21 cellular contexts compared by ENCODE assay signal in the genomic region with DNA sequence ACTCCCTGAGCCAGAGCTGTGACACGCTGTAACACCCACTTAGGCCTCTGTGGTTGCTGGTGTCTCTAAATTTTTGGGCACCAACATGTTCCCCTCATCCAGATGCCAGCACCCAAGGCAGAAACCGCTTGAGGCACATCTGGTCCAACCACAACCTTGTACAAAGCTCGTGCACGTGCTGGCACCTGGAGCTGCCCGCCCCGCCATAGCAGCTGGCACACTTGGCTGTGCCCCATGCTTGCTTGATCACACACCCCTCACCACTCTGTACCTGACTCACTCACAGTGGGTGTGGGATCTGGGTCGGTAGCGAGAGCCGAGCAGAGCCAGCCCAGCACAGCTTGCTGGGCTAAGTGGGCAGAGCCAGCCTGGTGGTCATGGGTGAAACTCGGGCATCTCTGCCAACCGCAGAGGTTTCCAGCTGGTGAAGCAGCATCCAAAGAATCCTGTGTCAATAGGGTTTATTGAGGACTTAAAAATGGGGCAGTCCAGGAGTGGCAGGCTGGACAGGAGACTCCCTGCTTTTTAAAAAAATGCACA.
DNase-seq lines count a peak whose midpoint lies in the region; TF ChIP-seq lines count a peak whose summit lies in the region.
"Had no signal": no experiment of that assay in that cellular context is flagged by ENCODE, and none has a peak within 500 bp of the region (broad histone marks: within the 10 kb centered on the region; RNA-seq: fewer than 3 reads in every experiment).

No MANE protein-coding gene starts in this region.

- DNase-seq in H9 (no peak), RPMI8226 (peak; percentile 90), mesenteric fat pad (ENCODE audit: low spot score) (peak; percentile 85), spleen (peak; percentile 56), suprapubic skin (ENCODE audit: low spot score in 2 of 2) (no peak), germinal center (ENCODE audit: low spot score) (no peak)
- DNase-seq in activated CD4-positive, alpha-beta memory T cell treated with anti-CD3 and anti-CD28 coated beads for 36 hours: no peak
- DNase-seq: AML-193; BE2C; CD4-positive, alpha-beta T cell; CD8-positive, alpha-beta memory T cell; DMS 273 treated with DMSO at 0.1 percent for 48 hours; DMS79; EL; GDM1; GM23248; HCEC 1CT had no signal

- no peak overlapping the region for H4K5ac ChIP-seq in H9 (ENCODE audit: insufficient read length, low read depth, low read length)

- H4K20me1 ChIP-seq in H9 (ENCODE audit: control insufficient read depth, insufficient read depth, insufficient read length): no peaks in the 10 kb centered on the region
- H4K20me1 ChIP-seq: BLaER1 treated with 17β-estradiol and CSF1 and Interleukin-3, amounts not matched to agents 10 nM and 100 nM had no signal

- H3K4ac ChIP-seq in H9 (ENCODE audit: low read depth, low read length): peak overlapping the region; percentile 7; the same call in 1 of the 2 replicates

- peak overlapping the region; percentile 66 for H3K14ac ChIP-seq in H9 (ENCODE audit: insufficient read depth, low read length)

- no peak overlapping the region for H4K8ac ChIP-seq in H9 (replicated peaks; ENCODE audit: insufficient read length, low read depth, low read length)

- H2BK5ac ChIP-seq in H9 (ENCODE audit: insufficient read length, low read length): no peak overlapping the region

- peak overlapping the region; percentile 96 for H2BK12ac ChIP-seq in H9 (ENCODE audit: insufficient read length, low read depth, low read length)

- H4K91ac ChIP-seq in H9 (ENCODE audit: insufficient read length, low read depth, low read length): peak overlapping the region; percentile 62

- H3K27ac ChIP-seq in H9 (ENCODE audit: insufficient read length, low read depth, low read length): no peak overlapping the region
- H3K27ac ChIP-seq in spleen: no peak overlapping the region
- H3K27ac ChIP-seq in suprapubic skin: no peak overlapping the region
- H3K27ac ChIP-seq: 22Rv1; BLaER1 treated with 17β-estradiol and CSF1 and Interleukin-3, amounts not matched to agents 10 nM and 100 nM; GM23248 had no signal

- H3K56ac ChIP-seq in H9 (ENCODE audit: insufficient read length, low read depth, low read length): no peak overlapping the region

- no peak overlapping the region for H3K27ac Mint-ChIP-seq in H9
- no peak overlapping the region for H3K27ac Mint-ChIP-seq in activated CD4-positive, alpha-beta memory T cell treated with anti-CD3 and anti-CD28 coated beads for 36 hours
- H3K27ac Mint-ChIP-seq: CD14-positive monocyte; CD4-positive, alpha-beta T cell; CD8-positive, alpha-beta memory T cell had no signal

- no peak overlapping the region for H3K4me2 ChIP-seq in H9 (ENCODE audit: insufficient read depth, insufficient read length, low read length)
- H3K4me2 ChIP-seq: BLaER1 treated with 17β-estradiol and CSF1 and Interleukin-3, amounts not matched to agents 10 nM and 100 nM had no signal

- WGBS in H9 (ENCODE audit: extremely low coverage, insufficient read length, low lambda C conversion rate): no CpG with 5 or more reads among the region's 11 CpGs
- 88 to 97% (median 89%) methylated on average over 7 to 11 of the region's 11 CpGs for WGBS in spleen, 5 donors
- WGBS in suprapubic skin: 81% methylated on average over 9 of the region's 11 CpGs

- TF ChIP-seq EP300 in suprapubic skin (IDR thresholded peaks at IDR 0.05): no peak

- H3K23me2 ChIP-seq in H9 (ENCODE audit: insufficient read length, low read depth, low read length, poor library complexity, severe bottlenecking): no peaks in the 10 kb centered on the region

- H3K79me1 ChIP-seq in H9 (ENCODE audit: insufficient read depth, low read depth, low read length, poor library complexity, severe bottlenecking): no peaks in the 10 kb centered on the region

- no peaks in the 10 kb centered on the region; the same call in 1 of the 2 replicates for H3K27me3 Mint-ChIP-seq in H9 (ENCODE audit: low read depth)
- no peaks in the 10 kb centered on the region for H3K27me3 Mint-ChIP-seq in activated CD4-positive, alpha-beta memory T cell treated with anti-CD3 and anti-CD28 coated beads for 36 hours
- H3K27me3 Mint-ChIP-seq: CD4-positive, alpha-beta T cell; CD8-positive, alpha-beta memory T cell had no signal

- H3K79me2 ChIP-seq in H9 (ENCODE audit: insufficient read depth, low read length): no peaks in the 10 kb centered on the region

- H3K4me3 ChIP-seq in spleen (no peak overlapping the region), suprapubic skin (no peak overlapping the region)
- H3K4me3 ChIP-seq: BLaER1 treated with 17β-estradiol and CSF1 and Interleukin-3, amounts not matched to agents 10 nM and 100 nM; GM12878; GM23248 had no signal

- no peak overlapping the region for H2BK120ac ChIP-seq in H9 (ENCODE audit: low read depth, low read length, poor library complexity, severe bottlenecking)

- no peaks in the 10 kb centered on the region for H3K36me3 ChIP-seq in spleen
- H3K36me3 ChIP-seq in suprapubic skin: no peaks in the 10 kb centered on the region
- H3K36me3 ChIP-seq: BE2C; BLaER1 treated with 17β-estradiol and CSF1 and Interleukin-3, amounts not matched to agents 10 nM and 100 nM had no signal

- POLR2A ChIA-PET in activated CD4-positive, alpha-beta memory T cell treated with anti-CD3 and anti-CD28 coated beads for 36 hours (lab: Charles Lee): no interaction called here

- CTCF ChIA-PET in activated CD4-positive, alpha-beta memory T cell treated with anti-CD3 and anti-CD28 coated beads for 36 hours (lab: Charles Lee): no interaction called here

- peak overlapping the region; percentile 84 for H3K18ac ChIP-seq in H9 (ENCODE audit: insufficient read length, low read depth, low read length)

- H3T11ph ChIP-seq in H9 (ENCODE audit: low read length): no peak overlapping the region

- H3K9me3 ChIP-seq in H9 (ENCODE audit: control insufficient read depth, low read depth, low read length): no peaks in the 10 kb centered on the region
- peaks cover 0 to 42% (median 14%) of the 10 kb centered on the region in 8 donors for H3K9me3 ChIP-seq in spleen
- H3K9me3 ChIP-seq in suprapubic skin: no peaks in the 10 kb centered on the region

- no peak overlapping the region for H3K4me3 Mint-ChIP-seq in H9
- H3K4me3 Mint-ChIP-seq in activated CD4-positive, alpha-beta memory T cell treated with anti-CD3 and anti-CD28 coated beads for 36 hours: no peak overlapping the region
- H3K4me3 Mint-ChIP-seq: CD14-positive monocyte; CD4-positive, alpha-beta T cell; CD8-positive, alpha-beta memory T cell had no signal

- H3K4me1 Mint-ChIP-seq in H9: peaks cover 22 to 45% of the 10 kb centered on the region in 2 experiments
- H3K4me1 Mint-ChIP-seq in activated CD4-positive, alpha-beta memory T cell treated with anti-CD3 and anti-CD28 coated beads for 36 hours (ENCODE audit: low read depth): no peaks in the 10 kb centered on the region
- H3K4me1 Mint-ChIP-seq: CD14-positive monocyte; CD8-positive, alpha-beta memory T cell had no signal

- no peak overlapping the region for H3K23ac ChIP-seq in H9 (ENCODE audit: insufficient read length, low read depth, low read length)

- no peaks in the 10 kb centered on the region for H3K27me3 ChIP-seq in H9 (ENCODE audit: insufficient read depth, low read length)
- no peaks in the 10 kb centered on the region for H3K27me3 ChIP-seq in spleen (replicated peaks in 1 of 7)
- peaks cover 7% of the 10 kb centered on the region for H3K27me3 ChIP-seq in suprapubic skin
- H3K27me3 ChIP-seq: BE2C; BLaER1 treated with 17β-estradiol and CSF1 and Interleukin-3, amounts not matched to agents 10 nM and 100 nM had no signal

- no peak for TF ChIP-seq CTCF in H9 (conservative IDR thresholded peaks at IDR 0.05)
- no peak for TF ChIP-seq CTCF in spleen (IDR thresholded peaks at IDR 0.05 in 8 of 11, conservative IDR thresholded peaks at IDR 0.05 in 3 of 11)
- no peak for TF ChIP-seq CTCF in suprapubic skin (IDR thresholded peaks at IDR 0.05)

- H3K9ac ChIP-seq in H9 (ENCODE audit: extremely low read depth, insufficient read length, low read length): no peak overlapping the region
- H3K9ac ChIP-seq: BLaER1 treated with 17β-estradiol and CSF1 and Interleukin-3, amounts not matched to agents 10 nM and 100 nM; GM23248 had no signal

- no peak overlapping the region for H2AFZ ChIP-seq in H9 (ENCODE audit: low read length)
- H2AFZ ChIP-seq: GM23248 had no signal

- TF ChIP-seq POLR2A in spleen (IDR thresholded peaks at IDR 0.05) (no peak), suprapubic skin (IDR thresholded peaks at IDR 0.05) (no peak)

- H2AK5ac ChIP-seq in H9 (ENCODE audit: insufficient read length, low read length): no peak overlapping the region

- no peaks in the 10 kb centered on the region for H3K36me3 Mint-ChIP-seq in H9 (ENCODE audit: insufficient read depth in 1 of 3, low read depth in 3 of 3)
- no peaks in the 10 kb centered on the region for H3K36me3 Mint-ChIP-seq in activated CD4-positive, alpha-beta memory T cell treated with anti-CD3 and anti-CD28 coated beads for 36 hours
- H3K36me3 Mint-ChIP-seq: CD14-positive monocyte; CD8-positive, alpha-beta memory T cell had no signal

- intact Hi-C loops in spleen (cut with DNase I; ENCODE audit: low total_unique reads): no loop called here
- intact Hi-C loops in activated CD4-positive, alpha-beta memory T cell treated with anti-CD3 and anti-CD28 coated beads for 36 hours (cut with micrococcal nuclease): no loop called here

- no peak overlapping the region for H2BK15ac ChIP-seq in H9 (ENCODE audit: low read depth, low read length)

- H3K9me3 Mint-ChIP-seq in H9: no peaks in the 10 kb centered on the region; a peak in 1 of 5 replicates
- peaks cover 17% of the 10 kb centered on the region for H3K9me3 Mint-ChIP-seq in activated CD4-positive, alpha-beta memory T cell treated with anti-CD3 and anti-CD28 coated beads for 36 hours

- H3K4me1 ChIP-seq in H9 (ENCODE audit: insufficient read depth, low read length) (no peaks in the 10 kb centered on the region; the same call in 1 of the 2 replicates), spleen (no peaks in the 10 kb centered on the region), suprapubic skin (no peaks in the 10 kb centered on the region)
- H3K4me1 ChIP-seq: BLaER1 treated with 17β-estradiol and CSF1 and Interleukin-3, amounts not matched to agents 10 nM and 100 nM had no signal

- H2BK20ac ChIP-seq in H9 (ENCODE audit: low read depth, low read length, poor library complexity, severe bottlenecking): no peak overlapping the region

Comparison
In these comparisons a context has a peak if more than half of its experiments do, and no peak if none do; other contexts are left out.
1. DNase-seq: peak in RPMI8226 (single experiment), mesenteric fat pad (single experiment) and spleen (single experiment); none in H9 (single experiment), suprapubic skin (0 of 2), activated CD4-positive, alpha-beta memory T cell treated with anti-CD3 and anti-CD28 coated beads for 36 hours (single experiment) and germinal center (single experiment).